14 cellular contexts compared by ENCODE assay signal in the genomic region with DNA sequence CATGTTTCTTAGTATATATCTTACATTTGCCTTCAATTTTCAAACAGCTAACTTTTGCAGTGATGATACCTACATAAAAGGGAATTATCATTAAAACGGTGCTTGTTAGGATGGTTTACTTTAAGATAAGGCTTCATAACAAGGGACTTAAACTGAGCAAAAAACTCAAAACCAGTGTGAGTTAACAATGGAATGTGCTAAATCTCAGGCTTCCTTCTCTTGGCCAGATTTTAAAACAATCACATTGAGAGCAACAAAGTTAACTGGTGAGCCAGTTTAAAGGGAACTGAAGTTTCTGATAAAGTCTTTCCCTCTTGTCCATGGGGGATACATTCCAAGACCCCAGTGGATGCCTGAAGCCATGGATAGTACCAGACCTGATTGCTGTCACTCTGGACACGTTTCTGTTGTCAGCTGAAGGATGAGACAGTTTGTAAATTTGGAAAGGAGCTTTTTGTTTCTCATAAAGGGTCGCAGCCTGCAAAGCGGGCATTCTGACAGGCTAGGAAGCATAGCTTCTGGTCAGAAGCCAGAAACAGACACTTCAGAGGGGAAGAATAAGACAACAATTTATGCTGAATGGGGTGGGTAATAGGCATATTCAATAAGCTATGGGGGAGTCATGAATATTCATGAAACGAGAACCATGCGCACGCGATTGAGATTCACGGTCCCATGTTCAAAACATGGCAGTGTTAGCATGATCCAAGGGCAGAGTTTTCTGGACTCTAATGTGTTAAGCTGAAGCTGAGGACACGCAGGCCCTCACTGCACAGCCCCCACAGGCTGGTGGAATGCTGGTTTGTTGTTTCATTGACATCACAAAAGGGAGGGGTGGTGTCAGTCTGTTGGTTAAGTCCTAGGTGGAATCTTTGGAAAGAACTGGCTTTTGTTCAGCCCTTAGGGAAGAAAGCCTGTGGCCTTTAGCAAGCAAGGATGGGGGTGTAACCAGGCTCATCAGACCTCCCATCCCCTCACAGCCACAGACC.
DNase-seq lines count a peak whose midpoint lies in the region; ATAC-seq and TF ChIP-seq lines count a peak whose summit lies in the region.
"Had no signal": no experiment of that assay in that cellular context is flagged by ENCODE, and none has a peak within 500 bp of the region (broad histone marks: within the 10 kb centered on the region; RNA-seq: fewer than 3 reads in every experiment).

No MANE protein-coding gene starts in this region.

- peaks cover 66% of the 10 kb centered on the region for H3K4me1 Mint-ChIP-seq in neural progenitor cell

- H2AFZ ChIP-seq in neural progenitor cell (replicated peaks), result no peak overlapping the region

- H3K27ac Mint-ChIP-seq in neural progenitor cell, result peak overlapping the region; percentile 91

- H3K27me3 Mint-ChIP-seq in neural progenitor cell (ENCODE audit: insufficient read depth, low read depth), result no peaks in the 10 kb centered on the region

- H3K36me3 Mint-ChIP-seq in neural progenitor cell, result peaks cover 3% of the 10 kb centered on the region

- H3K27me3 ChIP-seq in neural progenitor cell, result no peaks in the 10 kb centered on the region
- H3K27me3 ChIP-seq: BLaER1, Peyer's patch had no signal

- H3K9me3 ChIP-seq in neural progenitor cell (ENCODE audit: low read depth), result no peaks in the 10 kb centered on the region
- H3K9me3 ChIP-seq: BLaER1, Peyer's patch had no signal

- H3F3A ChIP-seq in neural progenitor cell (ENCODE audit: low read depth), result peaks cover 41% of the 10 kb centered on the region

- peak overlapping the region; percentile 85 for H3K27ac ChIP-seq in neural progenitor cell
- H3K27ac ChIP-seq: BLaER1 had no signal

- no peaks in the 10 kb centered on the region for H3K36me3 ChIP-seq in neural progenitor cell
- H3K36me3 ChIP-seq: BLaER1, Peyer's patch had no signal

- H3K4me2 ChIP-seq in neural progenitor cell, result peak overlapping the region; percentile 86
- H3K4me2 ChIP-seq: BLaER1 had no signal

- H4K20me1 ChIP-seq in neural progenitor cell (ENCODE audit: low read depth), result peaks cover 4% of the 10 kb centered on the region
- H4K20me1 ChIP-seq: BLaER1 had no signal

- peak overlapping the region; percentile 78 for H3K4me3 Mint-ChIP-seq in neural progenitor cell

- H3K9ac ChIP-seq in neural progenitor cell, result no peak overlapping the region
- H3K9ac ChIP-seq: BLaER1 had no signal

- peaks cover 66% of the 10 kb centered on the region for H3K79me2 ChIP-seq in neural progenitor cell (ENCODE audit: low read depth)

- H3K9me3 Mint-ChIP-seq in neural progenitor cell, result no peaks in the 10 kb centered on the region

- ATAC-seq in HG02759 (IDR thresholded peaks at IDR 0.05; ENCODE audit: unreplicated experiment) (no peak), GM19395 (IDR thresholded peaks at IDR 0.05; ENCODE audit: unreplicated experiment) (no peak)

- H3K4me1 ChIP-seq in neural progenitor cell, result peaks cover 76% of the 10 kb centered on the region

- DNase-seq in AG20443 (ENCODE audit: low spot score) (peak; percentile 76), SK-MEL-5 (ENCODE audit: low read depth, low spot score) (peak; percentile 49), foreskin melanocyte (peak; percentile 26), neural progenitor cell (ENCODE audit: low spot score) (peak; percentile 91), NCI-H1694 (lab: John Stamatoyannopoulos, UW) (no peak)
- no peak for DNase-seq in stimulated activated CD8-positive, alpha-beta memory T cell treated with anti-CD3 and anti-CD28 coated beads, Interleukin-4, amount 100 ng/mL, for 48 hours
- DNase-seq: activated T-cell treated with anti-CD3 and anti-CD28 coated beads, Interleukin-2, amount 50 U/mL, for 1 hour; central memory CD4-positive, alpha-beta T cell; Kasumi-1; NCI-H2171 treated with DMSO at 0.1 percent for 48 hours; Peyer's patch had no signal

- H3K4me3 ChIP-seq in neural progenitor cell, result peak overlapping the region; percentile 36
- H3K4me3 ChIP-seq: BLaER1, Peyer's patch had no signal

- no peak for TF ChIP-seq CTCF in neural progenitor cell (IDR thresholded peaks at IDR 0.05)

- in situ Hi-C loops in SK-MEL-5 (cut with HindIII; ENCODE audit: low pct_unique_long_range_greater_than_20kb, low sequenced_read_pairs), result no loop called here

Comparison
In these comparisons a context has a peak if more than half of its experiments do, and no peak if none do; other contexts are left out.
1. DNase-seq: peak in AG20443 (single experiment), SK-MEL-5 (single experiment), foreskin melanocyte (single experiment) and neural progenitor cell (single experiment); none in NCI-H1694 (single experiment) and stimulated activated CD8-positive, alpha-beta memory T cell treated with anti-CD3 and anti-CD28 coated beads, Interleukin-4, amount 100 ng/mL, for 48 hours (single experiment).